Comparison of ENCODE assay signal across 8 cellular contexts in the genomic region with DNA sequence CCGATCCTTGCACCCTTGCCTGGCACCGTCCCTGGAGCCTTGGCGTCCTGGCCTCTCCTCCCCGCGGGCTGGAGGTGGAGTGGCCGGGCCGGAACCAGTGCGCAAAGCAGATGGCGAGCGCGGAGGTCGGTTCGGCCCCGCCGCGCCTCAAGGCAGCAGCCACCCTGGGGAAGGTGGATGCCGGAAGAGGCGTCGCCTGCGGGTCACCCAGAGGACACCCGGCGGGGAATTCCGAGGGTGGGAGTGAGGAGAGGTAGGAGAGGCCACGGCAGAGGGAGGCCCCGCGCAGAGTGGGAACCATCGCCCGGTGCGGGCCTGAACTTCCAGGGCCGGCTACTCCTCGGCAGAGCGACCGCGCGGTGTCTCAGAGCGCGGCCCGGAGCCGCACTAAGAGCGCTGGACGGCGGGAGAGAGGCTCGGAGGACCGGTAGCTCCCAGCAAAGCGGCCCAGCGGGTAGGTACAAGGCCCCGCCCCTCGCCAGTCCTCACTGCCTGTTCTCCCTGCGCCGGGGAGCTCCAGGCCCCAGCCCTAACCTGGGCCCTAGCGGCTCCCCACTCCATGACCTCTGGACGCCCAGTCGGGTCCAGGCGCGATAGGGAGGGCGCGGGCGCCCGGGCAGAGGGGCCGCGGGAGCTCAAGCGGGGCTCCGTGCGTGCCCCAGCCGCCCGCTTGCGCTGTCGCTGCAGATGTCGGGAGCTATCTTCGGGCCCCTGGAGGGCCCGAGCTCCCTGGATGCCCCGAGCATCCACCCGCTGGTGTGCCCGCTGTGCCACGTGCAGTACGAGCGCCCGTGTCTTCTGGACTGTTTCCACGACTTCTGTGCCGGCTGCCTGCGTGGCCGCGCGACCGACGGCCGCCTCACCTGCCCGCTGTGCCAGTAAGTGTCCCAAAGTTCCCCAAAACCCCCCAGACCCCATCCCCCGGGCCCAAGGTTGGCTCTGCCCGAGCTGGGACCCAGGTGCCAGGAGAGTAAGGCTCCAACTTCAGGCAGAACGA. TPM values are rescaled to one million over a fixed set of nuclear protein-coding genes. Genes with fewer than 3 reads are reported as not detected.
DNase-seq lines count a peak whose midpoint lies in the region; ATAC-seq, FAIRE-seq and TF ChIP-seq lines count a peak whose summit lies in the region.

A gene with protein sequence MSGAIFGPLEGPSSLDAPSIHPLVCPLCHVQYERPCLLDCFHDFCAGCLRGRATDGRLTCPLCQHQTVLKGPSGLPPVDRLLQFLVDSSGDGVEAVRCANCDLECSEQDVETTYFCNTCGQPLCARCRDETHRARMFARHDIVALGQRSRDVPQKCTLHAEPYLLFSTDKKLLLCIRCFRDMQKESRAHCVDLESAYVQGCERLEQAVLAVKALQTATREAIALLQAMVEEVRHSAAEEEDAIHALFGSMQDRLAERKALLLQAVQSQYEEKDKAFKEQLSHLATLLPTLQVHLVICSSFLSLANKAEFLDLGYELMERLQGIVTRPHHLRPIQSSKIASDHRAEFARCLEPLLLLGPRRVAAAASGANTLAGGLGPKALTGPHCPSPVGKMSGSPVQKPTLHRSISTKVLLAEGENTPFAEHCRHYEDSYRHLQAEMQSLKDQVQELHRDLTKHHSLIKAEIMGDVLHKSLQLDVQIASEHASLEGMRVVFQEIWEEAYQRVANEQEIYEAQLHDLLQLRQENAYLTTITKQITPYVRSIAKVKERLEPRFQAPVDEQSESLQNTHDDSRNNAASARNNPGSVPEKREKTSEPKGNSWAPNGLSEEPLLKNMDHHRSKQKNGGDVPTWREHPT (plus strand): TSS at position 271 of the 997 bp plus-strand sequence. CDS start 417 bp downstream, at position 688.

- H3K9me3 ChIP-seq in pancreas (no peaks in the 10 kb centered on the region), uterus (no peaks in the 10 kb centered on the region)

- peak; percentile 66 for ATAC-seq in GM21717 (IDR thresholded peaks at IDR 0.05; ENCODE audit: unreplicated experiment)
- peak; percentile 70 for ATAC-seq in foreskin keratinocyte
- ATAC-seq in pancreas, result peak; percentile 72 to 86 (median 78)

- H3K27ac ChIP-seq in foreskin keratinocyte, result peak within 1 kb of the TSS; percentile 42
- H3K27ac ChIP-seq in pancreas, result peak within 1 kb of the TSS; percentile 79 to 81 (median 80)
- H3K27ac ChIP-seq in uterus, result peak within 1 kb of the TSS; percentile 42 to 63

- peaks cover 3% of the 10 kb centered on the region for H3K27me3 Mint-ChIP-seq in activated T-helper 1 cell treated with anti-CD3 and anti-CD28 coated beads, Interleukin-12 subunit alpha, Interleukin-12 subunit beta, Interleukin-2, Interleukin-4 antibody, amounts not matched to agents 30 ng/mL and 10 ng/mL and 1 ng/mL, durations not matched to agents 14 hours and 24 hours and 36 hours (ENCODE audit: insufficient read depth)

- H3K27ac Mint-ChIP-seq in activated T-helper 1 cell treated with anti-CD3 and anti-CD28 coated beads, Interleukin-12 subunit alpha, Interleukin-12 subunit beta, Interleukin-2, Interleukin-4 antibody, amounts not matched to agents 30 ng/mL and 10 ng/mL and 1 ng/mL, durations not matched to agents 14 hours and 24 hours and 36 hours, result peak within 1 kb of the TSS; percentile 68

- WGBS in pancreas, 2 donors, result 12 to 15% methylated on average over 89 to 91 of the region's 91 CpGs

- intact Hi-C loops in activated T-helper 1 cell treated with anti-CD3 and anti-CD28 coated beads, Interleukin-12 subunit alpha, Interleukin-12 subunit beta, Interleukin-2, Interleukin-4 antibody, amounts not matched to agents 30 ng/mL and 10 ng/mL and 1 ng/mL, durations not matched to agents 14 hours and 24 hours and 36 hours (cut with micrococcal nuclease), result loop anchor here (1.0 to 2.0 kb wide), 3 partner anchors 8 to 397 kb away; a partner anchor contains a TSS
- intact Hi-C loops in pancreas (cut with DNase I), result no loop called here
- intact Hi-C loops in uterus (cut with DNase I; ENCODE audit: low total_unique reads), result no loop called here

- H3K36me3 Mint-ChIP-seq in activated T-helper 1 cell treated with anti-CD3 and anti-CD28 coated beads, Interleukin-12 subunit alpha, Interleukin-12 subunit beta, Interleukin-2, Interleukin-4 antibody, amounts not matched to agents 30 ng/mL and 10 ng/mL and 1 ng/mL, durations not matched to agents 14 hours and 24 hours and 36 hours (ENCODE audit: low read depth), result peaks cover 7% of the 10 kb centered on the region

- FAIRE-seq in pancreas (lab: Jason Lieb, UNC) (no peak), D721Med (lab: Jason Lieb, UNC) (no peak)

- H3K4me3 ChIP-seq in pancreas (peak within 1 kb of the TSS; percentile 44 to 77 (median 52)), uterus (peak within 1 kb of the TSS; percentile 38 to 43)

- peaks cover 14% of the 10 kb centered on the region for H3K4me1 Mint-ChIP-seq in activated T-helper 1 cell treated with anti-CD3 and anti-CD28 coated beads, Interleukin-12 subunit alpha, Interleukin-12 subunit beta, Interleukin-2, Interleukin-4 antibody, amounts not matched to agents 30 ng/mL and 10 ng/mL and 1 ng/mL, durations not matched to agents 14 hours and 24 hours and 36 hours (ENCODE audit: low read depth)

- peak; percentile 79 for DNase-seq in DMS53 treated with DMSO at 0.1 percent for 48 hours (lab: John Stamatoyannopoulos, UW; ENCODE audit: unreplicated experiment)
- peak; percentile 22 to 79 for DNase-seq in NCI-H526 (lab: John Stamatoyannopoulos, UW)
- DNase-seq in activated T-helper 1 cell treated with anti-CD3 and anti-CD28 coated beads, Interleukin-12 subunit alpha, Interleukin-12 subunit beta, Interleukin-2, Interleukin-4 antibody, amounts not matched to agents 30 ng/mL and 10 ng/mL and 1 ng/mL, durations not matched to agents 14 hours and 24 hours and 36 hours (ENCODE audit: low spot score), result peak; percentile 76
- DNase-seq in foreskin keratinocyte, result peak; percentile 49 to 69
- DNase-seq in pancreas, result peak; percentile 68 to 90 (median 72)
- DNase-seq in uterus, result peak; percentile 39 to 54
- DNase-seq in D721Med (ENCODE audit: insufficient read length, low spot score), result no peak

- H3K4me3 Mint-ChIP-seq in activated T-helper 1 cell treated with anti-CD3 and anti-CD28 coated beads, Interleukin-12 subunit alpha, Interleukin-12 subunit beta, Interleukin-2, Interleukin-4 antibody, amounts not matched to agents 30 ng/mL and 10 ng/mL and 1 ng/mL, durations not matched to agents 14 hours and 24 hours and 36 hours, result peak within 1 kb of the TSS; percentile 85

- no peak for TF ChIP-seq CTCF in foreskin keratinocyte (conservative IDR thresholded peaks at IDR 0.05)
- no peak for TF ChIP-seq CTCF in pancreas (IDR thresholded peaks at IDR 0.05)
- TF ChIP-seq CTCF in uterus (IDR thresholded peaks at IDR 0.05), result no peak
- TF ChIP-seq CTCF in D721Med (IDR thresholded peaks at IDR 0.05; ENCODE audit: insufficient read depth, missing control alignments), result no peak

- H3K9me3 Mint-ChIP-seq in activated T-helper 1 cell treated with anti-CD3 and anti-CD28 coated beads, Interleukin-12 subunit alpha, Interleukin-12 subunit beta, Interleukin-2, Interleukin-4 antibody, amounts not matched to agents 30 ng/mL and 10 ng/mL and 1 ng/mL, durations not matched to agents 14 hours and 24 hours and 36 hours, result no peaks in the 10 kb centered on the region

- peak in 1 of 2 donors; percentile 30 for TF ChIP-seq POLR2A in uterus (IDR thresholded peaks at IDR 0.05)

- H3K27me3 ChIP-seq in foreskin keratinocyte (no peaks in the 10 kb centered on the region), pancreas (no peaks in the 10 kb centered on the region), uterus (no peaks in the 10 kb centered on the region)

- peaks cover 0 to 3% (median 0%) of the 10 kb centered on the region in 3 donors for H3K36me3 ChIP-seq in pancreas
- no peaks in the 10 kb centered on the region for H3K36me3 ChIP-seq in uterus

- H3K4me1 ChIP-seq in foreskin keratinocyte (no peaks in the 10 kb centered on the region), pancreas (peaks cover 0 to 3% (median 0%) of the 10 kb centered on the region in 3 donors), uterus (peaks cover 0 to 8% of the 10 kb centered on the region in 2 donors)

RNA-seq across cellular contexts. Expression of the gene that starts here (rescaled TPM):
- total RNA-seq in activated T-helper 1 cell treated with anti-CD3 and anti-CD28 coated beads, Interleukin-12 subunit alpha, Interleukin-12 subunit beta, Interleukin-2, Interleukin-4 antibody, amounts not matched to agents 30 ng/mL and 10 ng/mL and 1 ng/mL, durations not matched to agents 14 hours and 24 hours and 36 hours, result 65.8 and 71.6 TPM in 2 replicates
- total RNA-seq in foreskin keratinocyte (7.1 and 7.7 TPM in 2 replicates), pancreas (10 to 100 TPM in 5 of 6 donors, 1 to 10 TPM in 1; 7.1 to 21.6 (median 12.5) TPM), uterus (10 to 100 TPM in 3 of 4 donors, 1 to 10 TPM in 1; 2.1 to 41.1 (median 20.5) TPM)
- polyA plus RNA-seq in foreskin keratinocyte (3.0 and 3.1 TPM in 2 replicates), pancreas (10 to 100 TPM; 26.2 to 52.8 TPM)
